Comparison of ENCODE assay signal across 20 cellular contexts in genomic region chr4:1231637-1232360, GRCh38. TPM values are rescaled to one million over a fixed set of nuclear protein-coding genes. Genes with fewer than 3 reads are reported as not detected.
DNase-seq lines count a peak whose midpoint lies in the region; ATAC-seq and TF ChIP-seq lines count a peak whose summit lies in the region.
"Had no signal": no experiment of that assay in that cellular context is flagged by ENCODE, and none has a peak within 500 bp of the region (broad histone marks: within the 10 kb centered on the region; RNA-seq: fewer than 3 reads in every experiment).

No MANE protein-coding gene starts in this region.

- WGBS in GM23248 (ENCODE audit: low coverage in 1 of 2, low lambda C conversion rate in 2 of 2, missing lambda C conversion rate in 2 of 2), 2 experiments, result 60 to 64% methylated on average over 23 of the region's 23 CpGs

- peaks cover 22% of the 10 kb centered on the region; the same call in 1 of the 2 replicates for H3K9me3 ChIP-seq in AG04450 (ENCODE audit: control insufficient read depth, insufficient read depth, low read length)
- H3K9me3 ChIP-seq in GM23248 (ENCODE audit: low read depth), result no peaks in the 10 kb centered on the region
- H3K9me3 ChIP-seq: body of pancreas, upper lobe of left lung had no signal

- ATAC-seq in HG03025 (IDR thresholded peaks at IDR 0.05; ENCODE audit: low FRiP score, unreplicated experiment), result no peak
- ATAC-seq: body of pancreas, GM12878 had no signal

- DNase-seq in AG04450 (ENCODE audit: low read depth, low spot score) (no peak), GM23248 (peak; percentile 26), choroid plexus epithelial cell (ENCODE audit: low read depth) (peak; percentile 17), left kidney (ENCODE audit: low read depth, low spot score) (peak; percentile 53), SW 1271 (lab: John Stamatoyannopoulos, UW) (no peak), dorsolateral prefrontal cortex (no peak), DMS 273 treated with DMSO at 0.1 percent for 48 hours (lab: John Stamatoyannopoulos, UW) (no peak)
- DNase-seq: activated CD8-positive, alpha-beta memory T cell treated with anti-CD3 and anti-CD28 coated beads for 24 hours; activated naive CD8-positive, alpha-beta T cell treated with anti-CD3 and anti-CD28 coated beads, Interleukin-2, amount 10 ng/mL, durations not matched to agents 7 days and 5 days; body of pancreas; CD4-positive, alpha-beta memory T cell; cortex of kidney; DMS79; midbrain; NCI-H2029; NCI-H446 treated with DMSO at 0.1 percent for 48 hours had no signal

- no peaks in the 10 kb centered on the region for H3F3A ChIP-seq in GM23248 (ENCODE audit: insufficient read depth)

- CTCF ChIA-PET in AG04450 (lab: Charles Lee), result no interaction called here

- H3K79me2 ChIP-seq in GM23248 (ENCODE audit: insufficient read depth), result peaks cover 41% of the 10 kb centered on the region

- no peaks in the 10 kb centered on the region for H4K20me1 ChIP-seq in GM23248 (ENCODE audit: insufficient read depth)

- intact Hi-C loops in dorsolateral prefrontal cortex (cut with DNase I), result no loop called here

- H3K4me2 ChIP-seq in GM23248 (ENCODE audit: unreplicated experiment), result no peak overlapping the region
- H3K4me2 ChIP-seq: KMS-11 had no signal

- H3K27ac ChIP-seq in AG04450 (ENCODE audit: low read depth, low read length) (peak overlapping the region; percentile 2), GM23248 (no peak overlapping the region), dorsolateral prefrontal cortex (no peak overlapping the region)
- H3K27ac ChIP-seq: KMS-11 had no signal

- H3K9me2 ChIP-seq in GM23248 (ENCODE audit: insufficient read depth), result no peaks in the 10 kb centered on the region

- POLR2A ChIA-PET in AG04450 (lab: Yijun Ruan, JAX), result no interaction called here

- H3K4me1 ChIP-seq in GM23248 (ENCODE audit: insufficient read depth), result 0 out of 2 replicates have a peak, but pooled peaks cover 8% of the 10 kb centered on the region
- H3K4me1 ChIP-seq: body of pancreas had no signal

- H3K27me3 ChIP-seq in AG04450 (ENCODE audit: control insufficient read depth, insufficient read depth, low read length) (no peaks in the 10 kb centered on the region), GM23248 (replicated peaks; ENCODE audit: insufficient read depth) (no peaks in the 10 kb centered on the region), dorsolateral prefrontal cortex (no peaks in the 10 kb centered on the region)
- H3K27me3 ChIP-seq: body of pancreas, upper lobe of left lung had no signal

- in situ Hi-C loops in GM23248 (cut with MboI), result no loop called here

- no peak overlapping the region for H3K9ac ChIP-seq in GM23248
- H3K9ac ChIP-seq: KMS-11 had no signal

- no peak for TF ChIP-seq CTCF in AG04450 (IDR thresholded peaks at IDR 0.05; ENCODE audit: low read depth, low read length)
- no peak for TF ChIP-seq CTCF in choroid plexus epithelial cell (conservative IDR thresholded peaks at IDR 0.05; ENCODE audit: low read depth, low read length)
- no peak for TF ChIP-seq CTCF in dorsolateral prefrontal cortex (IDR thresholded peaks at IDR 0.05 in 54 of 56, conservative IDR thresholded peaks at IDR 0.05 in 2 of 56; ENCODE audit: low read depth in 1 of 56, partially characterized antibody in 56 of 56)

- H3K4me3 ChIP-seq in AG04450 (ENCODE audit: low read depth, low read length), result no peak overlapping the region
- no peak overlapping the region for H3K4me3 ChIP-seq in GM23248
- no peak overlapping the region for H3K4me3 ChIP-seq in choroid plexus epithelial cell (ENCODE audit: low read depth, low read length)
- no peak overlapping the region for H3K4me3 ChIP-seq in dorsolateral prefrontal cortex
- H3K4me3 ChIP-seq: body of pancreas, GM12878, upper lobe of left lung had no signal

- no peak overlapping the region for H2AFZ ChIP-seq in GM23248

- peaks cover 3% of the 10 kb centered on the region; the same call in 1 of the 2 replicates for H3K36me3 ChIP-seq in GM23248 (ENCODE audit: low read depth)

RNA-seq across cellular contexts. Expression of gene CTBP1, which starts 17.1 kb away (rescaled TPM):
- polyA plus RNA-seq in AG04450 (2011; rRNA removed), result 72.6 and 97.9 TPM in 2 replicates
- 98.3 and 137 TPM in 2 replicates for polyA minus RNA-seq in AG04450 (2011; rRNA and poly(A)+ RNA removed)
- total RNA-seq in GM23248 (2014; rRNA removed; shearing (Covaris generic)), result 160 and 270 TPM in 2 replicates
- 40.1 and 44.6 TPM in 2 replicates for polyA plus RNA-seq in GM23248 (2016; fragmentation: Nextera tagmentation; extraction: Ambion mirVana)
- total RNA-seq in dorsolateral prefrontal cortex, result 100 to 1,000 TPM; 159 to 281 (median 217) TPM

RNA-seq across cellular contexts. Expression of gene MAEA, which starts 57.9 kb away (rescaled TPM):
- 73.3 and 77.6 TPM in 2 replicates for polyA plus RNA-seq in AG04450 (2011; rRNA removed)
- polyA minus RNA-seq in AG04450 (2011; rRNA and poly(A)+ RNA removed), result 41.7 and 58.2 TPM in 2 replicates
- total RNA-seq in GM23248 (2014; rRNA removed; shearing (Covaris generic)), result 53.4 and 85.0 TPM in 2 replicates
- polyA plus RNA-seq in GM23248 (2016; fragmentation: Nextera tagmentation; extraction: Ambion mirVana), result 57.3 and 61.6 TPM in 2 replicates
- total RNA-seq in dorsolateral prefrontal cortex, result 10 to 100 TPM; 49.4 to 93.0 (median 72.8) TPM

RNA-seq across cellular contexts. Expression of gene SPON2, which starts 59.4 kb away (rescaled TPM):
- 132 and 190 TPM in 2 replicates for polyA plus RNA-seq in AG04450 (2011; rRNA removed)
- 33.8 and 39.0 TPM in 2 replicates for polyA minus RNA-seq in AG04450 (2011; rRNA and poly(A)+ RNA removed)
- 3.4 and 6.2 TPM in 2 replicates for total RNA-seq in GM23248 (2014; rRNA removed; shearing (Covaris generic))
- polyA plus RNA-seq in GM23248 (2016; fragmentation: Nextera tagmentation; extraction: Ambion mirVana), result 5.3 and 5.7 TPM in 2 replicates
- 10 to 100 TPM in 84 of 120 experiments, 1 to 10 TPM in 36; 1.9 to 49.7 (median 13.0) TPM for total RNA-seq in dorsolateral prefrontal cortex

Comparison
In these comparisons a context has a peak if more than half of its experiments do, and no peak if none do; other contexts are left out.
1. DNase-seq: peak in GM23248 (single experiment), choroid plexus epithelial cell (single experiment) and left kidney (single experiment); none in AG04450 (single experiment), SW 1271 (0 of 2), dorsolateral prefrontal cortex (0 of 10) and DMS 273 treated with DMSO at 0.1 percent for 48 hours (single experiment).